35 cellular contexts compared by ENCODE assay signal in the genomic region with DNA sequence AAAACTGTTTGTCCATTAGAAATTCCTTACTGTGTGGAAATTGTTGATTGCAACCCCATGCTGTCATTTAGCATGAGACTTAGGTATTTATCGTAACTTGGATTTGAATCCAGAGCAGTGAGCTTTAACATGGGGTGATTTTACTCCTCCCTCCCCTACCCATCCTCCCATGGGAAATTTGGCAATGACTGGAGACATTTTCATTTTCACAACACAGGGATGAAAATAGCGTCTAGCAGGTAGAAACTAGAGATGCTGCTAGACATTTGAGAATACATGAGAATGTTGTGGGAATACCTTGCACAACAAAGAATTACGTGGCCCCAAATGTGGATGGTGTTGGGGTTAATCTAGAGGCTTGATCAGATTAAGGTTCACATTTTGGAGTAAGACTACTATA.
"Had no signal": no experiment of that assay in that cellular context is flagged by ENCODE, and none has a peak within 500 bp of the region (broad histone marks: within the 10 kb centered on the region; RNA-seq: fewer than 3 reads in every experiment).

No MANE protein-coding gene starts in this region.

- H3K36me3 ChIP-seq: MG63 had no signal

- H3K27ac ChIP-seq: KMS-11 had no signal

- H3K9ac ChIP-seq: KMS-11 had no signal

- DNase-seq: Karpas-422, Kasumi-1, KBM-7, KG1, MG63, MM.1S, MV-4-11, NCI-H1048, NCI-H1092, NCI-H1092 treated with DMSO at 0.1 percent for 48 hours, NCI-H1105, NCI-H1105 treated with DMSO at 0.1 percent for 48 hours, NCI-H1417, NCI-H1417 treated with DMSO at 0.1 percent for 48 hours, NCI-H1436, NCI-H1436 treated with DMSO at 0.1 percent for 48 hours, NCI-H146, NCI-H1694, NCI-H1694 treated with DMSO at 0.1 percent for 48 hours, NCI-H187, NCI-H187 treated with DMSO at 0.1 percent for 48 hours, NCI-H1930, NCI-H2029, NCI-H2029 treated with DMSO at 0.1 percent for 48 hours, NCI-H2081, NCI-H2081 treated with DMSO at 0.1 percent for 48 hours, NCI-H2107, NCI-H2171, NCI-H2171 treated with DMSO at 0.1 percent for 48 hours, NCI-H2227 treated with DMSO at 0.1 percent for 48 hours, NCI-H226, NCI-H345, NCI-H446, NCI-H446 treated with DMSO at 0.1 percent for 48 hours had no signal

- H3K4me3 ChIP-seq: MG63 had no signal

- H3K4me2 ChIP-seq: KMS-11 had no signal
